16 cellular contexts compared by ENCODE assay signal in genomic region chr1:180769889-180770288, GRCh38.
"Had no signal": no experiment of that assay in that cellular context is flagged by ENCODE, and none has a peak within 500 bp of the region (broad histone marks: within the 10 kb centered on the region; RNA-seq: fewer than 3 reads in every experiment).

No MANE protein-coding gene starts in this region.

- H3K4me1 ChIP-seq: right atrium auricular region had no signal

- H3K9me3 ChIP-seq: right atrium auricular region had no signal

- ATAC-seq: foreskin keratinocyte; left lobe of liver; naive thymus-derived CD4-positive, alpha-beta T cell had no signal

- H3K27ac Mint-ChIP-seq: dendritic cell treated with granulocyte-macrophage colony-stimulating factor and Interleukin-4, amounts not matched to agents 40 ng/mL and 50 ng/mL, for 4 days had no signal

- H3K4me3 Mint-ChIP-seq: dendritic cell treated with granulocyte-macrophage colony-stimulating factor and Interleukin-4, amounts not matched to agents 40 ng/mL and 50 ng/mL, for 4 days; neural crest cell had no signal

- H3K27me3 Mint-ChIP-seq: dendritic cell treated with granulocyte-macrophage colony-stimulating factor and Interleukin-4, amounts not matched to agents 40 ng/mL and 50 ng/mL, for 4 days had no signal

- H3K27me3 ChIP-seq: foreskin keratinocyte, right atrium auricular region had no signal

- H3K4me3 ChIP-seq: right atrium auricular region had no signal

- H3K36me3 ChIP-seq: right atrium auricular region had no signal

- H3K27ac ChIP-seq: foreskin keratinocyte, right atrium auricular region had no signal

- FAIRE-seq: colon, endothelial cell of umbilical vein, islet of Langerhans, small intestine had no signal

- DNase-seq: erythroblast; foreskin keratinocyte; mammary epithelial cell; naive thymus-derived CD4-positive, alpha-beta T cell; posterior cingulate gyrus; small intestine; stimulated activated CD4-positive, alpha-beta T cell treated with anti-CD3 and anti-CD28 coated beads, Interleukin-12 subunit alpha, Interleukin-12 subunit beta, amount 100 ng/mL, for 4 hours; stimulated activated naive CD4-positive, alpha-beta T cell treated with Interleukin-2 at 50 U/mL for 16 hours; trophoblast cell had no signal
